In genomic region chr22:17397756-17398155, GRCh38 we compare ENCODE assay signal across 16 cellular contexts. TPM values are rescaled to one million over a fixed set of nuclear protein-coding genes. Genes with fewer than 3 reads are reported as not detected.
DNase-seq lines count a peak whose midpoint lies in the region; ATAC-seq and TF ChIP-seq lines count a peak whose summit lies in the region.
"Had no signal": no experiment of that assay in that cellular context is flagged by ENCODE, and none has a peak within 500 bp of the region (broad histone marks: within the 10 kb centered on the region; RNA-seq: fewer than 3 reads in every experiment).

No MANE protein-coding gene starts in this region.

- TF ChIP-seq CTCF in neural crest cell (conservative IDR thresholded peaks at IDR 0.05) = no peak

- H3K27me3 Mint-ChIP-seq in activated T-cell treated with anti-CD3 and anti-CD28 coated beads, Interleukin-2, amount 50 U/mL, for 24 hours = peaks cover 3% of the 10 kb centered on the region
- H3K27me3 Mint-ChIP-seq in stimulated activated naive CD8-positive, alpha-beta T cell treated with anti-CD3 and anti-CD28 coated beads, Interleukin-15, amount 100 ng/mL, for 72 hours = no peaks in the 10 kb centered on the region
- no peaks in the 10 kb centered on the region for H3K27me3 Mint-ChIP-seq in neural crest cell (ENCODE audit: low read depth)
- H3K27me3 Mint-ChIP-seq in stimulated activated naive CD8-positive, alpha-beta T cell treated with anti-CD3 and anti-CD28 coated beads, Interleukin-15, Interleukin-2, amounts not matched to agents 100 ng/mL and 50 ng/mL, for 24 hours = no peaks in the 10 kb centered on the region

- H3K4me3 Mint-ChIP-seq in activated T-cell treated with anti-CD3 and anti-CD28 coated beads, Interleukin-2, amount 50 U/mL, for 24 hours = no peak overlapping the region
- H3K4me3 Mint-ChIP-seq in stimulated activated naive CD8-positive, alpha-beta T cell treated with anti-CD3 and anti-CD28 coated beads, Interleukin-15, amount 100 ng/mL, for 72 hours = no peak overlapping the region
- no peak overlapping the region for H3K4me3 Mint-ChIP-seq in neural crest cell
- no peak overlapping the region for H3K4me3 Mint-ChIP-seq in stimulated activated naive CD8-positive, alpha-beta T cell treated with anti-CD3 and anti-CD28 coated beads, Interleukin-15, Interleukin-2, amounts not matched to agents 100 ng/mL and 50 ng/mL, for 24 hours
- H3K4me3 Mint-ChIP-seq: B cell; CD4-positive, CD25-positive, alpha-beta regulatory T cell; CD8-positive, alpha-beta T cell had no signal

- H3K4me1 Mint-ChIP-seq in activated T-cell treated with anti-CD3 and anti-CD28 coated beads, Interleukin-2, amount 50 U/mL, for 24 hours (ENCODE audit: low read depth) = peaks cover 7% of the 10 kb centered on the region
- H3K4me1 Mint-ChIP-seq in stimulated activated naive CD8-positive, alpha-beta T cell treated with anti-CD3 and anti-CD28 coated beads, Interleukin-15, amount 100 ng/mL, for 72 hours = no peaks in the 10 kb centered on the region
- peaks cover 20% of the 10 kb centered on the region for H3K4me1 Mint-ChIP-seq in neural crest cell
- H3K4me1 Mint-ChIP-seq in stimulated activated naive CD8-positive, alpha-beta T cell treated with anti-CD3 and anti-CD28 coated beads, Interleukin-15, Interleukin-2, amounts not matched to agents 100 ng/mL and 50 ng/mL, for 24 hours (ENCODE audit: low read depth) = peaks cover 9% of the 10 kb centered on the region
- H3K4me1 Mint-ChIP-seq: B cell; CD4-positive, CD25-positive, alpha-beta regulatory T cell had no signal

- no peak for DNase-seq in activated T-cell treated with anti-CD3 and anti-CD28 coated beads, Interleukin-2, amount 50 U/mL, for 24 hours
- DNase-seq in activated T-cell treated with anti-CD3 and anti-CD28 coated beads, Interleukin-2, amount 50 U/mL, for 1 hour = no peak
- no peak for DNase-seq in stimulated activated naive CD8-positive, alpha-beta T cell treated with anti-CD3 and anti-CD28 coated beads, Interleukin-15, Interleukin-2, amounts not matched to agents 100 U/mL and 50 U/mL, for 24 hours
- no peak for DNase-seq in stimulated activated naive CD8-positive, alpha-beta T cell treated with anti-CD3 and anti-CD28 coated beads, Interleukin-15, amount 100 ng/mL, for 72 hours
- DNase-seq in neural crest cell (ENCODE audit: low read depth, low spot score) (no peak), ecto neural progenitor cell (ENCODE audit: low spot score) (no peak), NCI-H2196 (lab: John Stamatoyannopoulos, UW; ENCODE audit: unreplicated experiment) (no peak)
- DNase-seq: Caco-2; CD4-positive, CD25-positive, alpha-beta regulatory T cell; CD8-positive, alpha-beta T cell; DMS153; DND-41; H7; HCEC 1CT had no signal

- H3K36me3 Mint-ChIP-seq in activated T-cell treated with anti-CD3 and anti-CD28 coated beads, Interleukin-2, amount 50 U/mL, for 24 hours (ENCODE audit: low read depth) = no peaks in the 10 kb centered on the region
- no peaks in the 10 kb centered on the region for H3K36me3 Mint-ChIP-seq in neural crest cell (ENCODE audit: low read depth)
- H3K36me3 Mint-ChIP-seq in stimulated activated naive CD8-positive, alpha-beta T cell treated with anti-CD3 and anti-CD28 coated beads, Interleukin-15, Interleukin-2, amounts not matched to agents 100 ng/mL and 50 ng/mL, for 24 hours (ENCODE audit: low read depth) = no peaks in the 10 kb centered on the region
- H3K36me3 Mint-ChIP-seq: CD4-positive, CD25-positive, alpha-beta regulatory T cell; CD8-positive, alpha-beta T cell had no signal

- H3K9me3 Mint-ChIP-seq in activated T-cell treated with anti-CD3 and anti-CD28 coated beads, Interleukin-2, amount 50 U/mL, for 24 hours = no peaks in the 10 kb centered on the region
- H3K9me3 Mint-ChIP-seq in stimulated activated naive CD8-positive, alpha-beta T cell treated with anti-CD3 and anti-CD28 coated beads, Interleukin-15, amount 100 ng/mL, for 72 hours = no peaks in the 10 kb centered on the region
- no peaks in the 10 kb centered on the region for H3K9me3 Mint-ChIP-seq in neural crest cell
- no peaks in the 10 kb centered on the region for H3K9me3 Mint-ChIP-seq in stimulated activated naive CD8-positive, alpha-beta T cell treated with anti-CD3 and anti-CD28 coated beads, Interleukin-15, Interleukin-2, amounts not matched to agents 100 ng/mL and 50 ng/mL, for 24 hours
- H3K9me3 Mint-ChIP-seq: CD8-positive, alpha-beta T cell had no signal

- ATAC-seq in stimulated activated naive CD8-positive, alpha-beta T cell treated with anti-CD3 and anti-CD28 coated beads, Interleukin-15, Interleukin-2, amounts not matched to agents 100 U/mL and 50 U/mL, for 24 hours = peak; percentile 61
- no peak for ATAC-seq in stimulated activated naive CD8-positive, alpha-beta T cell treated with anti-CD3 and anti-CD28 coated beads, Interleukin-15, amount 100 ng/mL, for 72 hours
- ATAC-seq: CD8-positive, alpha-beta T cell had no signal

- H3K27ac Mint-ChIP-seq in activated T-cell treated with anti-CD3 and anti-CD28 coated beads, Interleukin-2, amount 50 U/mL, for 24 hours = peak overlapping the region; percentile 22
- no peak overlapping the region for H3K27ac Mint-ChIP-seq in stimulated activated naive CD8-positive, alpha-beta T cell treated with anti-CD3 and anti-CD28 coated beads, Interleukin-15, amount 100 ng/mL, for 72 hours
- H3K27ac Mint-ChIP-seq in neural crest cell (ENCODE audit: unreplicated experiment) = peak overlapping the region; percentile 75
- H3K27ac Mint-ChIP-seq in stimulated activated naive CD8-positive, alpha-beta T cell treated with anti-CD3 and anti-CD28 coated beads, Interleukin-15, Interleukin-2, amounts not matched to agents 100 ng/mL and 50 ng/mL, for 24 hours = peak overlapping the region; percentile 70
- H3K27ac Mint-ChIP-seq: B cell; CD4-positive, CD25-positive, alpha-beta regulatory T cell; CD8-positive, alpha-beta T cell had no signal

RNA-seq across cellular contexts. Expression of gene CECR2, which starts 28.5 kb away (rescaled TPM):
- total RNA-seq in neural crest cell = 32.8 and 34.6 TPM in 2 replicates
- total RNA-seq: CD4-positive, CD25-positive, alpha-beta regulatory T cell had no signal

Comparison
In these comparisons a context has a peak if more than half of its experiments do, and no peak if none do; other contexts are left out.
1. H3K27ac Mint-ChIP-seq: peak in activated T-cell treated with anti-CD3 and anti-CD28 coated beads, Interleukin-2, amount 50 U/mL, for 24 hours (single experiment), neural crest cell (single experiment) and stimulated activated naive CD8-positive, alpha-beta T cell treated with anti-CD3 and anti-CD28 coated beads, Interleukin-15, Interleukin-2, amounts not matched to agents 100 ng/mL and 50 ng/mL, for 24 hours (single experiment); none in stimulated activated naive CD8-positive, alpha-beta T cell treated with anti-CD3 and anti-CD28 coated beads, Interleukin-15, amount 100 ng/mL, for 72 hours (0 of 2).